Comparison of ENCODE assay signal across 13 cellular contexts in genomic region chr2:37569986-37570688, GRCh38.
A peak's percentile ranks its signal among the peaks of the same experiment; 100 is the strongest.
DNase-seq lines count a peak whose midpoint lies in the region; ATAC-seq and TF ChIP-seq lines count a peak whose summit lies in the region.
"Had no signal": no experiment of that assay in that cellular context is flagged by ENCODE, and none has a peak within 500 bp of the region (broad histone marks: within the 10 kb centered on the region; RNA-seq: fewer than 3 reads in every experiment).

No MANE protein-coding gene starts in this region.

- H3K36me3 ChIP-seq in gastroesophageal sphincter: no peaks in the 10 kb centered on the region
- no peaks in the 10 kb centered on the region for H3K36me3 ChIP-seq in stomach smooth muscle (ENCODE audit: control insufficient read depth in 2 of 2, insufficient read depth in 2 of 2, low read length in 2 of 2)
- H3K36me3 ChIP-seq in prostate gland: no peaks in the 10 kb centered on the region

- in situ Hi-C loops in astrocyte of the spinal cord (cut with HindIII; ENCODE audit: low sequenced_read_pairs): no loop called here

- no peak for ATAC-seq in gastroesophageal sphincter
- no peak for ATAC-seq in HG03439 (IDR thresholded peaks at IDR 0.05; ENCODE audit: unreplicated experiment)

- no peak overlapping the region for H3K4me3 Mint-ChIP-seq in activated T-cell treated with anti-CD3 and anti-CD28 coated beads, Interleukin-2, amount 50 U/mL, for 24 hours
- H3K4me3 Mint-ChIP-seq: activated naive CD8-positive, alpha-beta T cell had no signal

- H3K9ac ChIP-seq in stomach smooth muscle (ENCODE audit: low read length in 2 of 2): no peak overlapping the region

- TF ChIP-seq CTCF in astrocyte of the spinal cord (IDR thresholded peaks at IDR 0.05; ENCODE audit: low read depth, low read length): no peak
- TF ChIP-seq CTCF in gastroesophageal sphincter (IDR thresholded peaks at IDR 0.05): no peak
- no peak for TF ChIP-seq CTCF in prostate gland (IDR thresholded peaks at IDR 0.05)

- H3K27me3 Mint-ChIP-seq in activated T-cell treated with anti-CD3 and anti-CD28 coated beads, Interleukin-2, amount 50 U/mL, for 24 hours: no peaks in the 10 kb centered on the region
- H3K27me3 Mint-ChIP-seq: activated naive CD8-positive, alpha-beta T cell had no signal

- peak overlapping the region; percentile 34 to 78 (median 62) for H3K27ac ChIP-seq in gastroesophageal sphincter
- peak overlapping the region; percentile 59 for H3K27ac ChIP-seq in stomach smooth muscle (ENCODE audit: low read length)
- H3K27ac ChIP-seq in prostate gland: peak overlapping the region in 1 of 2 donors; percentile 5

- WGBS in gastroesophageal sphincter (ENCODE audit: low coverage in 1 of 2), 2 donors: 51 to 62% methylated on average over 3 of the region's 3 CpGs
- 32% methylated on average over 3 of the region's 3 CpGs for WGBS in prostate gland

- H3K9me3 ChIP-seq in gastroesophageal sphincter: no peaks in the 10 kb centered on the region
- H3K9me3 ChIP-seq in stomach smooth muscle (ENCODE audit: control insufficient read depth in 2 of 2, low read length in 2 of 2): no peaks in the 10 kb centered on the region
- no peaks in the 10 kb centered on the region for H3K9me3 ChIP-seq in prostate gland

- no peak overlapping the region for H3K4me3 ChIP-seq in astrocyte of the spinal cord (ENCODE audit: low read depth, low read length)
- H3K4me3 ChIP-seq in gastroesophageal sphincter: no peak overlapping the region
- H3K4me3 ChIP-seq in stomach smooth muscle (ENCODE audit: low read length in 2 of 2): no peak overlapping the region
- no peak overlapping the region for H3K4me3 ChIP-seq in prostate gland

- H3K4me1 Mint-ChIP-seq in activated T-cell treated with anti-CD3 and anti-CD28 coated beads, Interleukin-2, amount 50 U/mL, for 24 hours (ENCODE audit: low read depth): peaks cover 55% of the 10 kb centered on the region

- H3K9me3 Mint-ChIP-seq in activated T-cell treated with anti-CD3 and anti-CD28 coated beads, Interleukin-2, amount 50 U/mL, for 24 hours: peaks cover 5% of the 10 kb centered on the region

- DNase-seq in activated T-cell treated with anti-CD3 and anti-CD28 coated beads, Interleukin-2, amount 50 U/mL, for 24 hours: no peak
- no peak for DNase-seq in activated T-cell treated with anti-CD3 and anti-CD28 coated beads, Interleukin-2, amount 50 U/mL, for 48 hours
- peak; percentile 64 for DNase-seq in astrocyte of the spinal cord (ENCODE audit: low read depth, low spot score)
- no peak for DNase-seq in NOMO-1 (lab: John Stamatoyannopoulos, UW; ENCODE audit: unreplicated experiment in 2 of 2)
- DNase-seq in prostate gland (ENCODE audit: low spot score): no peak
- DNase-seq: 8988T; activated CD8-positive, alpha-beta memory T cell treated with anti-CD3 and anti-CD28 coated beads, Interleukin-2, amount 50 U/mL, for 4 hours; Calu3; SW 1271 had no signal

- TF ChIP-seq POLR2A in gastroesophageal sphincter (IDR thresholded peaks at IDR 0.05) (no peak), prostate gland (IDR thresholded peaks at IDR 0.05) (no peak)

- no peaks in the 10 kb centered on the region for H3K36me3 Mint-ChIP-seq in activated T-cell treated with anti-CD3 and anti-CD28 coated beads, Interleukin-2, amount 50 U/mL, for 24 hours (ENCODE audit: low read depth)
- H3K36me3 Mint-ChIP-seq: activated naive CD8-positive, alpha-beta T cell had no signal

- intact Hi-C loops in prostate gland (cut with DNase I): loop anchor here (5.0 to 10.0 kb wide), 2 partner anchors 42 to 155 kb away; no protein-coding TSS in a partner anchor

- peak overlapping the region; percentile 76 for H3K27ac Mint-ChIP-seq in activated T-cell treated with anti-CD3 and anti-CD28 coated beads, Interleukin-2, amount 50 U/mL, for 24 hours
- H3K27ac Mint-ChIP-seq: activated naive CD8-positive, alpha-beta T cell had no signal

- TF ChIP-seq EP300 in gastroesophageal sphincter (IDR thresholded peaks at IDR 0.05): no peak

- H3K4me1 ChIP-seq in gastroesophageal sphincter (peaks cover 0 to 49% (median 18%) of the 10 kb centered on the region in 3 donors), stomach smooth muscle (ENCODE audit: control insufficient read depth, insufficient read depth, low read length) (peaks cover 8% of the 10 kb centered on the region), prostate gland (replicated peaks) (no peaks in the 10 kb centered on the region)

- H3K27me3 ChIP-seq in gastroesophageal sphincter (no peaks in the 10 kb centered on the region), stomach smooth muscle (ENCODE audit: control insufficient read depth in 1 of 2, insufficient read depth in 2 of 2, low read length in 2 of 2) (no peaks in the 10 kb centered on the region), prostate gland (replicated peaks; ENCODE audit: insufficient read depth) (no peaks in the 10 kb centered on the region)
